ENCODE assay signal across 16 cellular contexts in the genomic region with DNA sequence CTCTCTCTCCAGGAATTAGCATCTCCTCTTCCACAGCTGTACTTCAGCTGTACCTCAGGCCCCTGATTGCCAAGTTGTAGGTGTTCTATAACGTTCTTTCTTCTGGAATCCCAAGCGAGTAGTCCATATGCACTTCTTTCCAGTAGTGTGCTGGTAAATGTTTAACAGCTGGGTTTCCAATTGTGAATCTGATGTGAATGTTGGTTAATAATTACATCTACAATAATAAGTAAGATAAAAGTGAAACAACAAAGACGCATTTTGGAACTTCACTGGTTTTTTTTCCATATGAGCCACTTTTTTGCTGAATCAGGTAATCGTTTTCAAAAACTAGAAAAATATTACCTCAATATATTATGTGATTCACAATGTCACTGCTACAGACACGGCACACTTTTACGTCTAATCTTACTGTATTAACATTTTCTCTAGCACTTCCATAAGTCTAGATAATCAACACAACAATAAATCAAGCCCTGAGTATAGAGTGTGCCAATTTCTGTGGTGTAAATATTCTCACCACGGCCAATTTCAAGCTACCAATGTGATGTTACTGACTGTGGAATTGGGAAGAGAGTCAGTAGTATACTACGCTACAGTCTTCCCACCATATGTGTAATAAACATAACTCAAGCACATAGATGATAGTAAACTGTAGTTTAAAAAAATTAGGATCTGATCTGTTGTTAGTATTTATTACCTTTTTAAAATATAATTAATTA.
DNase-seq lines count a peak whose midpoint lies in the region; ATAC-seq and TF ChIP-seq lines count a peak whose summit lies in the region.
"Had no signal": no experiment of that assay in that cellular context is flagged by ENCODE, and none has a peak within 500 bp of the region (broad histone marks: within the 10 kb centered on the region; RNA-seq: fewer than 3 reads in every experiment).

No MANE protein-coding gene starts in this region.

- ATAC-seq in right lobe of liver, result peak; percentile 40 to 68 (median 54)
- ATAC-seq in HG03039 (IDR thresholded peaks at IDR 0.05; ENCODE audit: unreplicated experiment), result no peak
- no peak for ATAC-seq in GM23338

- H3K36me3 ChIP-seq in right lobe of liver (no peaks in the 10 kb centered on the region), tibial artery (no peaks in the 10 kb centered on the region), GM23338 (ENCODE audit: insufficient read depth) (no peaks in the 10 kb centered on the region)

- peak overlapping the region; percentile 77 to 83 for H3K27ac ChIP-seq in coronary artery
- peak overlapping the region; percentile 73 to 95 (median 92) for H3K27ac ChIP-seq in right lobe of liver
- peak overlapping the region; percentile 48 to 62 for H3K27ac ChIP-seq in tibial artery
- H3K27ac ChIP-seq in GM23338 (ENCODE audit: low read depth), result no peak overlapping the region
- H3K27ac ChIP-seq: HL-60 had no signal

- intact Hi-C loops in right lobe of liver (cut with DNase I), result no loop called here
- intact Hi-C loops in tibial artery (cut with DNase I; ENCODE audit: low total_unique reads), result no loop called here

- no peaks in the 10 kb centered on the region for H3K79me2 ChIP-seq in GM23338 (replicated peaks; ENCODE audit: insufficient read depth)

- H3K4me3 ChIP-seq in coronary artery, result no peak overlapping the region
- H3K4me3 ChIP-seq in right lobe of liver, result peak overlapping the region in 2 of 3 donors; percentile 26 to 27
- no peak overlapping the region for H3K4me3 ChIP-seq in tibial artery
- no peak overlapping the region for H3K4me3 ChIP-seq in GM23338

- no peaks in the 10 kb centered on the region for H4K20me1 ChIP-seq in GM23338 (replicated peaks; ENCODE audit: insufficient read depth)

- DNase-seq in HFFc6, result no peak
- DNase-seq in coronary artery (ENCODE audit: low spot score), result no peak
- no peak for DNase-seq in right lobe of liver
- DNase-seq in tibial artery, result no peak
- no peak for DNase-seq in cortex of kidney (lab: John Stamatoyannopoulos, UW)
- no peak for DNase-seq in GM23338 (ENCODE audit: low spot score)
- DNase-seq: activated CD4-positive, CD25-positive, alpha-beta regulatory T cell; activated naive CD4-positive, alpha-beta T cell treated with Interleukin-2 at 50 U/mL for 16 hours; C1 segment of cervical spinal cord; effector CD4-positive, alpha-beta T cell; NCI-H1417; NCI-H226; T-helper 2 cell had no signal

- no peaks in the 10 kb centered on the region for H3K9me3 ChIP-seq in right lobe of liver
- no peaks in the 10 kb centered on the region for H3K9me3 ChIP-seq in tibial artery

- no peaks in the 10 kb centered on the region for H3K27me3 ChIP-seq in right lobe of liver
- no peaks in the 10 kb centered on the region for H3K27me3 ChIP-seq in tibial artery
- H3K27me3 ChIP-seq in GM23338 (ENCODE audit: insufficient read depth), result no peaks in the 10 kb centered on the region

- H3K4me1 Mint-ChIP-seq in HFFc6 (ENCODE audit: low read depth) (peaks cover 72% of the 10 kb centered on the region), GM23338 (peaks cover 25% of the 10 kb centered on the region)

- no peak for TF ChIP-seq CTCF in HFFc6 (IDR thresholded peaks at IDR 0.05)
- no peak for TF ChIP-seq CTCF in coronary artery (IDR thresholded peaks at IDR 0.05)
- TF ChIP-seq CTCF in right lobe of liver (IDR thresholded peaks at IDR 0.05), result no peak
- no peak for TF ChIP-seq CTCF in tibial artery (IDR thresholded peaks at IDR 0.05)
- TF ChIP-seq CTCF in GM23338 (conservative IDR thresholded peaks at IDR 0.05; ENCODE audit: low read depth in 2 of 2), result no peak

- H3K36me3 Mint-ChIP-seq in HFFc6 (ENCODE audit: low read depth) (peaks cover 6% of the 10 kb centered on the region; the same call in 1 of the 2 replicates), GM23338 (ENCODE audit: low read depth) (no peaks in the 10 kb centered on the region)

- no peak overlapping the region for H3K4me2 ChIP-seq in GM23338

- no peak overlapping the region for H2AFZ ChIP-seq in GM23338

- H3K4me1 ChIP-seq in right lobe of liver (peaks cover 0 to 41% (median 10%) of the 10 kb centered on the region in 4 donors), tibial artery (peaks cover 0 to 50% (median 43%) of the 10 kb centered on the region in 4 donors), GM23338 (ENCODE audit: insufficient read depth) (peaks cover 23% of the 10 kb centered on the region)

- H3K27me3 Mint-ChIP-seq in HFFc6 (ENCODE audit: insufficient read depth) (peaks cover 2% of the 10 kb centered on the region; the same call in 1 of the 2 replicates), GM23338 (ENCODE audit: insufficient read depth, low read depth, poor library complexity) (peaks cover 2% of the 10 kb centered on the region)
- H3K27me3 Mint-ChIP-seq: stimulated activated naive CD8-positive, alpha-beta T cell treated with anti-CD3 and anti-CD28 coated beads, Interleukin-15, Interleukin-2, amounts not matched to agents 100 ng/mL and 50 ng/mL, for 24 hours had no signal

- H3K27ac Mint-ChIP-seq in HFFc6, result peak overlapping the region; percentile 34; the same call in 1 of the 2 replicates
- no peak overlapping the region for H3K27ac Mint-ChIP-seq in GM23338
- H3K27ac Mint-ChIP-seq: stimulated activated naive CD8-positive, alpha-beta T cell treated with anti-CD3 and anti-CD28 coated beads, Interleukin-15, Interleukin-2, amounts not matched to agents 100 ng/mL and 50 ng/mL, for 24 hours had no signal

- no peaks in the 10 kb centered on the region for H3F3A ChIP-seq in GM23338 (replicated peaks; ENCODE audit: low read depth)

- H3K4me3 Mint-ChIP-seq in HFFc6 (no peak overlapping the region), GM23338 (no peak overlapping the region)
- H3K4me3 Mint-ChIP-seq: stimulated activated naive CD8-positive, alpha-beta T cell treated with anti-CD3 and anti-CD28 coated beads, Interleukin-15, Interleukin-2, amounts not matched to agents 100 ng/mL and 50 ng/mL, for 24 hours had no signal

- 30% methylated on average over 8 of the region's 8 CpGs for WGBS in right lobe of liver (ENCODE audit: insufficient coverage, low coverage, low lambda C conversion rate, missing lambda C conversion rate)

- no peaks in the 10 kb centered on the region for H3K9me3 Mint-ChIP-seq in HFFc6
- no peaks in the 10 kb centered on the region; the same call in 2 of the 3 replicates for H3K9me3 Mint-ChIP-seq in GM23338
- H3K9me3 Mint-ChIP-seq: stimulated activated naive CD8-positive, alpha-beta T cell treated with anti-CD3 and anti-CD28 coated beads, Interleukin-15, Interleukin-2, amounts not matched to agents 100 ng/mL and 50 ng/mL, for 24 hours had no signal

- TF ChIP-seq POLR2A in right lobe of liver (IDR thresholded peaks at IDR 0.05), result peak; percentile 47

- H3K9me2 ChIP-seq in GM23338 (ENCODE audit: insufficient read depth), result peaks cover 10% of the 10 kb centered on the region; the same call in 1 of the 2 replicates

TF ChIP-seq in GM23338, 12 proteins besides CTCF, POLR2A, EP300 and RAD21 (continues in another document):
- TF ChIP-seq CREB1 (CRISPR knock-in tag; IDR thresholded peaks at IDR 0.05; ENCODE audit: low read depth) (no peak), STAT1 (IDR thresholded peaks at IDR 0.05; ENCODE audit: unreplicated experiment) (no peak), NANOG (IDR thresholded peaks at IDR 0.05; ENCODE audit: borderline replicate concordance) (no peak), ZNF331 (CRISPR knock-in tag; IDR thresholded peaks at IDR 0.05; ENCODE audit: low read depth) (no peak), ZNF114 (CRISPR knock-in tag; IDR thresholded peaks at IDR 0.05) (no peak), EZH2 (IDR thresholded peaks at IDR 0.05; ENCODE audit: low read depth, unreplicated experiment) (no peak), JUNB (IDR thresholded peaks at IDR 0.05; ENCODE audit: unreplicated experiment) (no peak), EZH2phosphoT487 (IDR thresholded peaks at IDR 0.05; ENCODE audit: unreplicated experiment) (no peak)
- TF ChIP-seq, protein P1, sequence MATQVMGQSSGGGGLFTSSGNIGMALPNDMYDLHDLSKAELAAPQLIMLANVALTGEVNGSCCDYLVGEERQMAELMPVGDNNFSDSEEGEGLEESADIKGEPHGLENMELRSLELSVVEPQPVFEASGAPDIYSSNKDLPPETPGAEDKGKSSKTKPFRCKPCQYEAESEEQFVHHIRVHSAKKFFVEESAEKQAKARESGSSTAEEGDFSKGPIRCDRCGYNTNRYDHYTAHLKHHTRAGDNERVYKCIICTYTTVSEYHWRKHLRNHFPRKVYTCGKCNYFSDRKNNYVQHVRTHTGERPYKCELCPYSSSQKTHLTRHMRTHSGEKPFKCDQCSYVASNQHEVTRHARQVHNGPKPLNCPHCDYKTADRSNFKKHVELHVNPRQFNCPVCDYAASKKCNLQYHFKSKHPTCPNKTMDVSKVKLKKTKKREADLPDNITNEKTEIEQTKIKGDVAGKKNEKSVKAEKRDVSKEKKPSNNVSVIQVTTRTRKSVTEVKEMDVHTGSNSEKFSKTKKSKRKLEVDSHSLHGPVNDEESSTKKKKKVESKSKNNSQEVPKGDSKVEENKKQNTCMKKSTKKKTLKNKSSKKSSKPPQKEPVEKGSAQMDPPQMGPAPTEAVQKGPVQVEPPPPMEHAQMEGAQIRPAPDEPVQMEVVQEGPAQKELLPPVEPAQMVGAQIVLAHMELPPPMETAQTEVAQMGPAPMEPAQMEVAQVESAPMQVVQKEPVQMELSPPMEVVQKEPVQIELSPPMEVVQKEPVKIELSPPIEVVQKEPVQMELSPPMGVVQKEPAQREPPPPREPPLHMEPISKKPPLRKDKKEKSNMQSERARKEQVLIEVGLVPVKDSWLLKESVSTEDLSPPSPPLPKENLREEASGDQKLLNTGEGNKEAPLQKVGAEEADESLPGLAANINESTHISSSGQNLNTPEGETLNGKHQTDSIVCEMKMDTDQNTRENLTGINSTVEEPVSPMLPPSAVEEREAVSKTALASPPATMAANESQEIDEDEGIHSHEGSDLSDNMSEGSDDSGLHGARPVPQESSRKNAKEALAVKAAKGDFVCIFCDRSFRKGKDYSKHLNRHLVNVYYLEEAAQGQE (IDR thresholded peaks at IDR 0.05; ENCODE audit: unreplicated experiment), result no peak
- TF ChIP-seq, protein P2, sequence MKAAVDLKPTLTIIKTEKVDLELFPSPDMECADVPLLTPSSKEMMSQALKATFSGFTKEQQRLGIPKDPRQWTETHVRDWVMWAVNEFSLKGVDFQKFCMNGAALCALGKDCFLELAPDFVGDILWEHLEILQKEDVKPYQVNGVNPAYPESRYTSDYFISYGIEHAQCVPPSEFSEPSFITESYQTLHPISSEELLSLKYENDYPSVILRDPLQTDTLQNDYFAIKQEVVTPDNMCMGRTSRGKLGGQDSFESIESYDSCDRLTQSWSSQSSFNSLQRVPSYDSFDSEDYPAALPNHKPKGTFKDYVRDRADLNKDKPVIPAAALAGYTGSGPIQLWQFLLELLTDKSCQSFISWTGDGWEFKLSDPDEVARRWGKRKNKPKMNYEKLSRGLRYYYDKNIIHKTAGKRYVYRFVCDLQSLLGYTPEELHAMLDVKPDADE (IDR thresholded peaks at IDR 0.05), result no peak

Comparison
In these comparisons a context has a peak if more than half of its experiments do, and no peak if none do; other contexts are left out.
1. H3K4me3 ChIP-seq: peak in right lobe of liver (2 of 3); none in coronary artery (single experiment), tibial artery (0 of 2) and GM23338 (single experiment).
2. ATAC-seq: peak in right lobe of liver (4 of 4); none in HG03039 (single experiment) and GM23338 (single experiment).